In genomic region chr11:9664276-9665171, GRCh38 we compare ENCODE assay signal across 8 cellular contexts. TPM values are rescaled to one million over a fixed set of nuclear protein-coding genes. Genes with fewer than 3 reads are reported as not detected.
DNase-seq lines count a peak whose midpoint lies in the region; ATAC-seq and TF ChIP-seq lines count a peak whose summit lies in the region.

No MANE protein-coding gene starts in this region.

- H3K4me3 ChIP-seq in MM.1S (ENCODE audit: low read length) = peak overlapping the region; percentile 85
- peak overlapping the region; percentile 92 to 95 for H3K4me3 ChIP-seq in foreskin fibroblast (ENCODE audit: low read depth in 1 of 2, low read length in 2 of 2)
- H3K4me3 ChIP-seq in neuronal stem cell (ENCODE audit: low read length in 2 of 2) = peak overlapping the region; percentile 62 to 93

- H2AFZ ChIP-seq in MM.1S (ENCODE audit: low read length) (peak overlapping the region; percentile 99), neuronal stem cell (ENCODE audit: low read length) (peak overlapping the region; percentile 89)

- H3K14ac ChIP-seq in neuronal stem cell (ENCODE audit: low read length) = no peak overlapping the region

- ATAC-seq in HG02588 (IDR thresholded peaks at IDR 0.05; ENCODE audit: unreplicated experiment) = peak; percentile 30

- H3K9me3 ChIP-seq in MM.1S (replicated peaks; ENCODE audit: insufficient read depth, low read length) (no peaks in the 10 kb centered on the region), neuronal stem cell (replicated peaks in 1 of 2; ENCODE audit: control insufficient read depth in 2 of 2, insufficient read depth in 1 of 2, low read depth in 1 of 2, low read length in 2 of 2) (peaks cover 0 to 17% of the 10 kb centered on the region in 2 donors)

- DNase-seq in 8988T (peak; percentile 47), GM10266 (ENCODE audit: extremely low spot score) (peak; percentile 49), MM.1S (peak; percentile 28), foreskin fibroblast (peak; percentile 30 to 65), neuronal stem cell (ENCODE audit: low spot score) (no peak), islet precursor cell (no peak)
- DNase-seq in activated T-cell treated with anti-CD3 and anti-CD28 coated beads, Interleukin-2, amount 50 U/mL, for 48 hours = peak; percentile 35 to 53

- H3K23ac ChIP-seq in neuronal stem cell (ENCODE audit: low read depth, low read length, poor library complexity) = peak overlapping the region; percentile 96

- H3K18ac ChIP-seq in neuronal stem cell (ENCODE audit: low read length) = peak overlapping the region; percentile 93

- H3K4ac ChIP-seq in neuronal stem cell (ENCODE audit: low read length) = no peak overlapping the region

- H3K79me2 ChIP-seq in MM.1S (ENCODE audit: low read length) = no peaks in the 10 kb centered on the region

- no peaks in the 10 kb centered on the region for H3F3A ChIP-seq in MM.1S (ENCODE audit: insufficient read depth, low read length)

- TF ChIP-seq CTCF in GM10266 (IDR thresholded peaks at IDR 0.05; ENCODE audit: control insufficient read depth, insufficient read depth, low read depth, missing control alignments) (no peak), MM.1S (IDR thresholded peaks at IDR 0.05; ENCODE audit: low read length) (no peak), foreskin fibroblast (IDR thresholded peaks at IDR 0.05; ENCODE audit: low read depth, low read length) (no peak)

- H3K9ac ChIP-seq in MM.1S (ENCODE audit: low read length) = peak overlapping the region; percentile 58; the same call in 1 of the 2 replicates
- H3K9ac ChIP-seq in neuronal stem cell (ENCODE audit: low read depth, low read length, poor library complexity) = peak overlapping the region; percentile 91

- H3K4me1 ChIP-seq in MM.1S (ENCODE audit: low read length) (no peaks in the 10 kb centered on the region), neuronal stem cell (ENCODE audit: control insufficient read depth in 2 of 2, insufficient read depth in 1 of 2, low read depth in 1 of 2, low read length in 2 of 2) (no peaks in the 10 kb centered on the region)

- H3K27me3 ChIP-seq in MM.1S (replicated peaks; ENCODE audit: insufficient read depth, low read length) (peaks cover 10% of the 10 kb centered on the region; the same call in 1 of the 2 replicates), neuronal stem cell (ENCODE audit: control insufficient read depth in 3 of 3, insufficient read depth in 3 of 3, low read depth in 1 of 3, low read length in 3 of 3) (no peaks in the 10 kb centered on the region)

- WGBS in neuronal stem cell (ENCODE audit: extremely low coverage in 2 of 2, insufficient read length in 2 of 2, insufficient replicate concordance in 1 of 2), 2 donors = no CpG with 5 or more reads among the region's 43 CpGs

- no peak overlapping the region for H4K8ac ChIP-seq in neuronal stem cell (ENCODE audit: low read depth, low read length)

- no peaks in the 10 kb centered on the region for H3K9me2 ChIP-seq in MM.1S (replicated peaks; ENCODE audit: insufficient read depth, low read length)

- peak overlapping the region; percentile 83 for H2BK5ac ChIP-seq in neuronal stem cell (ENCODE audit: low read length)

- no peak overlapping the region for H2BK12ac ChIP-seq in neuronal stem cell (ENCODE audit: low read length)

- H3K27ac ChIP-seq in MM.1S (ENCODE audit: low read length) (no peak overlapping the region), neuronal stem cell (replicated peaks; ENCODE audit: low read length) (no peak overlapping the region)

- H3K36me3 ChIP-seq in MM.1S (replicated peaks; ENCODE audit: insufficient read depth, low read length) (no peaks in the 10 kb centered on the region), neuronal stem cell (replicated peaks in 1 of 2; ENCODE audit: control insufficient read depth in 2 of 2, insufficient read depth in 2 of 2, low read length in 2 of 2) (peaks cover 0 to 2% of the 10 kb centered on the region in 2 donors)

- no peak overlapping the region for H2BK120ac ChIP-seq in neuronal stem cell (ENCODE audit: low read depth, low read length)

- H2BK15ac ChIP-seq in neuronal stem cell (ENCODE audit: low read length) = no peak overlapping the region

- H4K91ac ChIP-seq in neuronal stem cell (ENCODE audit: low read depth, low read length, poor library complexity) = no peak overlapping the region

- H4K20me1 ChIP-seq in MM.1S (ENCODE audit: insufficient read depth, low read length) = no peaks in the 10 kb centered on the region

- peaks cover 5% of the 10 kb centered on the region for H3K79me1 ChIP-seq in neuronal stem cell (ENCODE audit: low read depth, low read length)

- H3K4me2 ChIP-seq in MM.1S (ENCODE audit: low read depth, low read length) = peak overlapping the region; percentile 100
- peak overlapping the region; percentile 91 for H3K4me2 ChIP-seq in neuronal stem cell (ENCODE audit: insufficient read depth, low read length, poor library complexity, severe bottlenecking)

- H2AK5ac ChIP-seq in neuronal stem cell (ENCODE audit: low read depth, low read length) = peak overlapping the region; percentile 5

RNA-seq across cellular contexts. Expression of gene SWAP70, which starts 0.6 kb away (rescaled TPM):
- polyA plus RNA-seq in neuronal stem cell (2013, experiment 1 of 2) = 20.5 TPM
- 21.1 TPM for polyA plus RNA-seq in neuronal stem cell (2013, experiment 2 of 2)

Comparison
In these comparisons a context has a peak if more than half of its experiments do, and no peak if none do; other contexts are left out.
1. DNase-seq: peak in 8988T (single experiment), GM10266 (single experiment), MM.1S (single experiment), activated T-cell treated with anti-CD3 and anti-CD28 coated beads, Interleukin-2, amount 50 U/mL, for 48 hours (2 of 2) and foreskin fibroblast (2 of 2); none in neuronal stem cell (single experiment) and islet precursor cell (single experiment).
2. Peak in every context shown above with its lines, with median percentiles within 50 percentile points of each other: H3K4me3 ChIP-seq.